In the genomic region with DNA sequence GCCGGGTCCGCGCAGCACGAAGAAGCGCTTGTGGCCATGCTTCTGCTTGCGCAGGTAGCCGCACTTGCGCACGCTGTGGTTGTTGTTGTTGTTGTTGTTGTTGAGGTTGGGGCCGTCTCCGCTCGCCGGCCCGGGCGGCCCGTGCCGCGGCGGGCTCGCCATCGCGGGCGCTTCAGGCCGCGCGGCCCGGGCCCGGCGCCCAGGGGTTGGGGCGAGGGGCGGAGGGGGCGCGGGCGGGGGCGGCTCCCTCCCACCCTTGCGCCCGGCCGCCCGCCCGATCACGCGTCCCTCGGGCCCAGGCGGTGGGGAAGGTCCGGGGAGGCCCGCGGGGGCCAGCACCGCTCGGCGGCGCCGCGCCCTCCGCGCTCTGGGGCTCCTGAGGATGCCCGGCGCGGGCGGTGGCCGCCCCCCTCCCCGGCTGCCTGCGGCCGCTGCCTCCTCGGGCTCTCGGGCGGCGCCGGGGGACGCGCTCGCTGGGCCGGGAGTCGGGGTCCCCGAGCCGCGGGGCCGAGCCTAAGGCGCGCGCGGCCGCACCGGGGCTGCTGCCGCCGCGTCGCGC, we compare ENCODE assay signal across 8 cellular contexts. TPM values are rescaled to one million over a fixed set of nuclear protein-coding genes. Genes with fewer than 3 reads are reported as not detected.
DNase-seq lines count a peak whose midpoint lies in the region; ATAC-seq, FAIRE-seq and TF ChIP-seq lines count a peak whose summit lies in the region.

No MANE protein-coding gene starts in this region.

- H3K4me1 Mint-ChIP-seq in astrocyte (ENCODE audit: low read depth, unreplicated experiment), result peaks cover 10% of the 10 kb centered on the region

- H3K79me2 ChIP-seq in astrocyte (ENCODE audit: insufficient read depth, low read length), result peaks cover 39% of the 10 kb centered on the region

- no peak for TF ChIP-seq RAD21 in A549 (conservative IDR thresholded peaks at IDR 0.05 in 1 of 2, IDR thresholded peaks at IDR 0.05 in 1 of 2)

- H3K27me3 ChIP-seq in astrocyte (ENCODE audit: insufficient read depth, low read length) (no peaks in the 10 kb centered on the region), left lung (peaks cover 0 to 15% of the 10 kb centered on the region in 2 donors), thymus (ENCODE audit: control insufficient read depth, insufficient read depth) (peaks cover 30% of the 10 kb centered on the region)

- H3K36me3 ChIP-seq in astrocyte (ENCODE audit: insufficient read depth, low read length) (no peaks in the 10 kb centered on the region), left lung (peaks cover 0 to 35% of the 10 kb centered on the region in 2 donors), thymus (ENCODE audit: control insufficient read depth, insufficient read depth) (peaks cover 28% of the 10 kb centered on the region)

- H3K9me3 ChIP-seq in A549 (no peaks in the 10 kb centered on the region), astrocyte (ENCODE audit: insufficient read depth, low read depth, low read length) (no peaks in the 10 kb centered on the region), left lung (no peaks in the 10 kb centered on the region), thymus (ENCODE audit: control insufficient read depth) (no peaks in the 10 kb centered on the region)

- no peak for TF ChIP-seq CTCF in A549 (IDR thresholded peaks at IDR 0.05)
- no peak for TF ChIP-seq CTCF in astrocyte (IDR thresholded peaks at IDR 0.05; ENCODE audit: insufficient read depth, low read depth, low read length)
- no peak for TF ChIP-seq CTCF in left lung (IDR thresholded peaks at IDR 0.05)

- WGBS in A549 (ENCODE audit: missing lambda C conversion rate), result no CpG with 5 or more reads among the region's 88 CpGs
- WGBS in thymus, result under 1% methylated on average over 87 of the region's 88 CpGs

- peaks cover 2% of the 10 kb centered on the region for H3K36me3 Mint-ChIP-seq in astrocyte (ENCODE audit: low read depth, unreplicated experiment)

- H3K4me3 Mint-ChIP-seq in astrocyte (ENCODE audit: unreplicated experiment), result peak overlapping the region; percentile 74

- DNase-seq in A549 (ENCODE audit: low read depth in 1 of 2, low spot score in 1 of 2) (no peak), astrocyte (ENCODE audit: low read depth) (no peak), left lung (peak in 1 of 2 donors; percentile 88), COLO829 (ENCODE audit: low spot score) (no peak)

- CTCF ChIA-PET in A549 (lab: Yijun Ruan, JAX), result interaction anchor here (0.7 to 1.3 kb wide), 3 partner anchors 256 to 330 kb away, joined by 3 to 16 read pairs (median 4); no protein-coding TSS in a partner anchor

- H3K9me3 Mint-ChIP-seq in astrocyte (ENCODE audit: unreplicated experiment), result no peaks in the 10 kb centered on the region

- H3K4me1 ChIP-seq in A549 (peaks cover 29% of the 10 kb centered on the region), astrocyte (ENCODE audit: insufficient read depth, low read length) (peaks cover 15% of the 10 kb centered on the region), left lung (peaks cover 7 to 74% of the 10 kb centered on the region in 2 donors), thymus (ENCODE audit: control insufficient read depth, insufficient read depth, low read length) (peaks cover 4% of the 10 kb centered on the region)

- TF ChIP-seq POLR2A in A549 (IDR thresholded peaks at IDR 0.05; ENCODE audit: low read length), result no peak

- intact Hi-C loops in left lung (cut with DNase I), result loop anchor here in 1 of 2 donors (10.0 kb wide), 1 partner anchor 821 kb away; no protein-coding TSS in a partner anchor

- H3K9ac ChIP-seq in astrocyte (ENCODE audit: low read length), result peak overlapping the region; percentile 84

- ATAC-seq in A549 (peak in 1 of 2 experiments; percentile 19; a peak in 3 of 6 replicates), GM18858 (IDR thresholded peaks at IDR 0.05; ENCODE audit: unreplicated experiment) (peak; percentile 17), HG03175 (IDR thresholded peaks at IDR 0.05; ENCODE audit: unreplicated experiment) (peak; percentile 18), left lung (no peak), HG03097 (IDR thresholded peaks at IDR 0.05; ENCODE audit: low FRiP score, unreplicated experiment) (no peak)

- H2AFZ ChIP-seq in astrocyte (ENCODE audit: low read depth, low read length), result peak overlapping the region; percentile 52

- TF ChIP-seq EP300 in A549 (IDR thresholded peaks at IDR 0.05), result no peak

- no peak overlapping the region for H3K27ac Mint-ChIP-seq in astrocyte (ENCODE audit: unreplicated experiment)

- H3K4me2 ChIP-seq in A549 (peak overlapping the region; percentile 95), astrocyte (ENCODE audit: low read length) (peak overlapping the region; percentile 91)

- no peaks in the 10 kb centered on the region for H3K27me3 Mint-ChIP-seq in astrocyte (ENCODE audit: low read depth, unreplicated experiment)

- H3K4me3 ChIP-seq in A549, result peak overlapping the region; percentile 89
- peak overlapping the region; percentile 69 for H3K4me3 ChIP-seq in astrocyte (ENCODE audit: insufficient read depth, low read depth, low read length)
- H3K4me3 ChIP-seq in left lung, result peak overlapping the region; percentile 38 to 80
- H3K4me3 ChIP-seq in thymus (ENCODE audit: low read length), result peak overlapping the region; percentile 85

- POLR2A ChIA-PET in A549 (lab: Yijun Ruan, JAX), result no interaction called here

- peaks cover 13% of the 10 kb centered on the region for H4K20me1 ChIP-seq in astrocyte (ENCODE audit: insufficient read depth, low read length)

- no peak for FAIRE-seq in A549 (lab: Jason Lieb, UNC)
- FAIRE-seq in astrocyte (lab: Jason Lieb, UNC), result no peak

- peak overlapping the region; percentile 89 to 98 for H3K27ac ChIP-seq in A549
- H3K27ac ChIP-seq in astrocyte (ENCODE audit: low read depth, low read length), result peak overlapping the region; percentile 66
- H3K27ac ChIP-seq in left lung, result peak overlapping the region; percentile 84 to 89
- peak overlapping the region; percentile 94 for H3K27ac ChIP-seq in thymus (ENCODE audit: low read depth)

TF ChIP-seq in A549, 52 proteins besides CTCF, POLR2A, EP300 and RAD21 (continues in another document):
- no peak for TF ChIP-seq CBX2 (IDR thresholded peaks at IDR 0.05; ENCODE audit: borderline replicate concordance, low read depth)
- TF ChIP-seq, protein P1, sequence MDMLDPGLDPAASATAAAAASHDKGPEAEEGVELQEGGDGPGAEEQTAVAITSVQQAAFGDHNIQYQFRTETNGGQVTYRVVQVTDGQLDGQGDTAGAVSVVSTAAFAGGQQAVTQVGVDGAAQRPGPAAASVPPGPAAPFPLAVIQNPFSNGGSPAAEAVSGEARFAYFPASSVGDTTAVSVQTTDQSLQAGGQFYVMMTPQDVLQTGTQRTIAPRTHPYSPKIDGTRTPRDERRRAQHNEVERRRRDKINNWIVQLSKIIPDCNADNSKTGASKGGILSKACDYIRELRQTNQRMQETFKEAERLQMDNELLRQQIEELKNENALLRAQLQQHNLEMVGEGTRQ (IDR thresholded peaks at IDR 0.05), result no peak
- no peak for TF ChIP-seq KDM5A (IDR thresholded peaks at IDR 0.05)
- TF ChIP-seq ZSCAN20 (CRISPR knock-in tag; IDR thresholded peaks at IDR 0.05), result no peak
- no peak for TF ChIP-seq ESRRA (IDR thresholded peaks at IDR 0.05; ENCODE audit: borderline replicate concordance, low read length)
- TF ChIP-seq, protein P2, sequence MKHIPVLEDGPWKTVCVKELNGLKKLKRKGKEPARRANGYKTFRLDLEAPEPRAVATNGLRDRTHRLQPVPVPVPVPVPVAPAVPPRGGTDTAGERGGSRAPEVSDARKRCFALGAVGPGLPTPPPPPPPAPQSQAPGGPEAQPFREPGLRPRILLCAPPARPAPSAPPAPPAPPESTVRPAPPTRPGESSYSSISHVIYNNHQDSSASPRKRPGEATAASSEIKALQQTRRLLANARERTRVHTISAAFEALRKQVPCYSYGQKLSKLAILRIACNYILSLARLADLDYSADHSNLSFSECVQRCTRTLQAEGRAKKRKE (CRISPR knock-in tag; IDR thresholded peaks at IDR 0.05; ENCODE audit: low read depth), result no peak
- no peak for TF ChIP-seq BCL3 (IDR thresholded peaks at IDR 0.05)
- TF ChIP-seq, protein P3, sequence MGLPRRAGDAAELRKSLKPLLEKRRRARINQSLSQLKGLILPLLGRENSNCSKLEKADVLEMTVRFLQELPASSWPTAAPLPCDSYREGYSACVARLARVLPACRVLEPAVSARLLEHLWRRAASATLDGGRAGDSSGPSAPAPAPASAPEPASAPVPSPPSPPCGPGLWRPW (IDR thresholded peaks at IDR 0.05), result no peak
- no peak for TF ChIP-seq HOXB13 (CRISPR knock-in tag; IDR thresholded peaks at IDR 0.05; ENCODE audit: low read depth)
- TF ChIP-seq CEBPB (IDR thresholded peaks at IDR 0.05), result no peak
- TF ChIP-seq HDAC2 (IDR thresholded peaks at IDR 0.05), result no peak
- TF ChIP-seq FOSB (CRISPR knock-in tag; IDR thresholded peaks at IDR 0.05), result no peak
- TF ChIP-seq HEYL (CRISPR knock-in tag; IDR thresholded peaks at IDR 0.05), result no peak
- no peak for TF ChIP-seq MAFK (IDR thresholded peaks at IDR 0.05; ENCODE audit: partially characterized antibody)
- TF ChIP-seq NPAS2 (CRISPR knock-in tag; IDR thresholded peaks at IDR 0.05; ENCODE audit: borderline replicate concordance), result no peak
- TF ChIP-seq TFCP2L1 (CRISPR knock-in tag; IDR thresholded peaks at IDR 0.05), result no peak
- TF ChIP-seq GATA3 (IDR thresholded peaks at IDR 0.05; ENCODE audit: borderline replicate concordance), result no peak

RNA-seq across cellular contexts. Expression of gene IRS2, which starts 0.4 kb away (rescaled TPM):
- polyA plus RNA-seq in A549 (2011; rRNA removed) (12.3 and 15.6 TPM in 2 replicates), A549 (2017; fragmentation: RNase III; extraction: RNeasy Plus Mini Kit Qiagen cat#74134 plus additional on column Dnase treatment) (3.9 to 5.2 TPM (median 4.8 TPM) in 3 replicates), thymus (9.1 TPM)
- 7.6 and 12.9 TPM in 2 replicates for polyA plus RNA-seq in A549 (2012; cell fraction: cytosol; rRNA removed)
- 10.8 and 17.5 TPM in 2 replicates for polyA plus RNA-seq in A549 (2012; cell fraction: nucleus; rRNA removed)
- polyA minus RNA-seq in A549 (2011; rRNA and poly(A)+ RNA removed), result 11.7 and 12.6 TPM in 2 replicates
- total RNA-seq in astrocyte (14.4 and 20.1 TPM in 2 replicates), left lung (10 to 100 TPM in 1 of 2 donors, 1 to 10 TPM in 1; 9.4 to 15.8 TPM)

Comparison
In these comparisons a context has a peak if more than half of its experiments do, and no peak if none do; other contexts are left out.
1. ATAC-seq: peak in GM18858 (single experiment) and HG03175 (single experiment); none in left lung (single experiment) and HG03097 (single experiment).
2. Peak in every context shown above with its lines, with median percentiles within 50 percentile points of each other: H3K27ac ChIP-seq and H3K4me3 ChIP-seq.